1 cellular context compared by ENCODE assay signal in the genomic region with DNA sequence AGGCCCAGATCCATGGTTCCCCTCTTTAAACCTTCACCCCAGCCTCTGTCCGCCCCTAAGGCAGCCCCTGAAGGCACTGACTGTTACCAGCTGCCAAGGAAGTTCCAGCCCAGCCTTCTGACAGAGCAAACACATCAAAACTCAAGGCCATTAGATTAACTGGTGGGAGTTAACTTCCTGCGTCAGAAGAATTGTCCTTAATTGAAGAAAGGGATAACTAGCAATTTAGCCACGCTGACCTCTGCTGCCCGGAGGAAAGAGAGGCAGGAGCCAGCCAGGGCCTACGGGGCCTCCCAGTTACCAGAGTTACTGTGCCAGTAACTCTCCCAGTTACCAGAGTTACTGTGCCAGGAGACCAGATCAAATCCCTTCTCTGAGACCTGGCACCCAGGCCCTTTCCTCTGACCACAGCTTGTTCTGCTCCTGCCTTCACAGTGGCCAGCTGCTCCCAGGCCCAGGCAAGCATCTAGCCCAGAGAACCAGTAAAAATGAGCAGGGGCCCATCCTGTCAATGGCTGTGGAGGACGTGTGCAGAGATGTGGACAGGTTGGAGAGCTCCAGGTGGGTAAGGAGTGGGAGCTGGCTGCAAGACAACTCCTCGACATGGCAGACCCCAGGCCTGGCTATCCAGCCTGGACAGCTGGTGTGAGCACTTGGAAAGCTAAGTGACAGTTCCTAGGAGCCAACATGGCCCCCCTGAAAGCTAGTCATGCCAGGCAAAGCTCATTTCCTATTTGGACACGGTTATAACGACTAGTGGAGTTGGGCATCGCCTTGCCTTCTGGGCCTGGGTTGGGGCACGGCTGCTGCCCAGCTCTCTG.
TF ChIP-seq lines count a peak whose summit lies in the region.

No MANE protein-coding gene starts in this region.

TF ChIP-seq in H1, 55 proteins besides CTCF, POLR2A, EP300 and RAD21:
- TF ChIP-seq POLR2AphosphoS5 (IDR thresholded peaks at IDR 0.05; ENCODE audit: low read depth, low read length), result no peak
- TF ChIP-seq YY1 (IDR thresholded peaks at IDR 0.05; ENCODE audit: low read depth, low read length), result no peak
- TF ChIP-seq ZNF274 (IDR thresholded peaks at IDR 0.05; ENCODE audit: borderline replicate concordance, extremely low read depth, low read length), result no peak
- TF ChIP-seq TAF1 (IDR thresholded peaks at IDR 0.05; ENCODE audit: low read depth, low read length), result no peak
- TF ChIP-seq TEAD4 (IDR thresholded peaks at IDR 0.05; ENCODE audit: low read depth, low read length), result no peak
- TF ChIP-seq, protein P1, sequence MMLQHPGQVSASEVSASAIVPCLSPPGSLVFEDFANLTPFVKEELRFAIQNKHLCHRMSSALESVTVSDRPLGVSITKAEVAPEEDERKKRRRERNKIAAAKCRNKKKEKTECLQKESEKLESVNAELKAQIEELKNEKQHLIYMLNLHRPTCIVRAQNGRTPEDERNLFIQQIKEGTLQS (IDR thresholded peaks at IDR 0.05; ENCODE audit: insufficient read depth, low read depth, low read length), result no peak
- TF ChIP-seq, protein P2, sequence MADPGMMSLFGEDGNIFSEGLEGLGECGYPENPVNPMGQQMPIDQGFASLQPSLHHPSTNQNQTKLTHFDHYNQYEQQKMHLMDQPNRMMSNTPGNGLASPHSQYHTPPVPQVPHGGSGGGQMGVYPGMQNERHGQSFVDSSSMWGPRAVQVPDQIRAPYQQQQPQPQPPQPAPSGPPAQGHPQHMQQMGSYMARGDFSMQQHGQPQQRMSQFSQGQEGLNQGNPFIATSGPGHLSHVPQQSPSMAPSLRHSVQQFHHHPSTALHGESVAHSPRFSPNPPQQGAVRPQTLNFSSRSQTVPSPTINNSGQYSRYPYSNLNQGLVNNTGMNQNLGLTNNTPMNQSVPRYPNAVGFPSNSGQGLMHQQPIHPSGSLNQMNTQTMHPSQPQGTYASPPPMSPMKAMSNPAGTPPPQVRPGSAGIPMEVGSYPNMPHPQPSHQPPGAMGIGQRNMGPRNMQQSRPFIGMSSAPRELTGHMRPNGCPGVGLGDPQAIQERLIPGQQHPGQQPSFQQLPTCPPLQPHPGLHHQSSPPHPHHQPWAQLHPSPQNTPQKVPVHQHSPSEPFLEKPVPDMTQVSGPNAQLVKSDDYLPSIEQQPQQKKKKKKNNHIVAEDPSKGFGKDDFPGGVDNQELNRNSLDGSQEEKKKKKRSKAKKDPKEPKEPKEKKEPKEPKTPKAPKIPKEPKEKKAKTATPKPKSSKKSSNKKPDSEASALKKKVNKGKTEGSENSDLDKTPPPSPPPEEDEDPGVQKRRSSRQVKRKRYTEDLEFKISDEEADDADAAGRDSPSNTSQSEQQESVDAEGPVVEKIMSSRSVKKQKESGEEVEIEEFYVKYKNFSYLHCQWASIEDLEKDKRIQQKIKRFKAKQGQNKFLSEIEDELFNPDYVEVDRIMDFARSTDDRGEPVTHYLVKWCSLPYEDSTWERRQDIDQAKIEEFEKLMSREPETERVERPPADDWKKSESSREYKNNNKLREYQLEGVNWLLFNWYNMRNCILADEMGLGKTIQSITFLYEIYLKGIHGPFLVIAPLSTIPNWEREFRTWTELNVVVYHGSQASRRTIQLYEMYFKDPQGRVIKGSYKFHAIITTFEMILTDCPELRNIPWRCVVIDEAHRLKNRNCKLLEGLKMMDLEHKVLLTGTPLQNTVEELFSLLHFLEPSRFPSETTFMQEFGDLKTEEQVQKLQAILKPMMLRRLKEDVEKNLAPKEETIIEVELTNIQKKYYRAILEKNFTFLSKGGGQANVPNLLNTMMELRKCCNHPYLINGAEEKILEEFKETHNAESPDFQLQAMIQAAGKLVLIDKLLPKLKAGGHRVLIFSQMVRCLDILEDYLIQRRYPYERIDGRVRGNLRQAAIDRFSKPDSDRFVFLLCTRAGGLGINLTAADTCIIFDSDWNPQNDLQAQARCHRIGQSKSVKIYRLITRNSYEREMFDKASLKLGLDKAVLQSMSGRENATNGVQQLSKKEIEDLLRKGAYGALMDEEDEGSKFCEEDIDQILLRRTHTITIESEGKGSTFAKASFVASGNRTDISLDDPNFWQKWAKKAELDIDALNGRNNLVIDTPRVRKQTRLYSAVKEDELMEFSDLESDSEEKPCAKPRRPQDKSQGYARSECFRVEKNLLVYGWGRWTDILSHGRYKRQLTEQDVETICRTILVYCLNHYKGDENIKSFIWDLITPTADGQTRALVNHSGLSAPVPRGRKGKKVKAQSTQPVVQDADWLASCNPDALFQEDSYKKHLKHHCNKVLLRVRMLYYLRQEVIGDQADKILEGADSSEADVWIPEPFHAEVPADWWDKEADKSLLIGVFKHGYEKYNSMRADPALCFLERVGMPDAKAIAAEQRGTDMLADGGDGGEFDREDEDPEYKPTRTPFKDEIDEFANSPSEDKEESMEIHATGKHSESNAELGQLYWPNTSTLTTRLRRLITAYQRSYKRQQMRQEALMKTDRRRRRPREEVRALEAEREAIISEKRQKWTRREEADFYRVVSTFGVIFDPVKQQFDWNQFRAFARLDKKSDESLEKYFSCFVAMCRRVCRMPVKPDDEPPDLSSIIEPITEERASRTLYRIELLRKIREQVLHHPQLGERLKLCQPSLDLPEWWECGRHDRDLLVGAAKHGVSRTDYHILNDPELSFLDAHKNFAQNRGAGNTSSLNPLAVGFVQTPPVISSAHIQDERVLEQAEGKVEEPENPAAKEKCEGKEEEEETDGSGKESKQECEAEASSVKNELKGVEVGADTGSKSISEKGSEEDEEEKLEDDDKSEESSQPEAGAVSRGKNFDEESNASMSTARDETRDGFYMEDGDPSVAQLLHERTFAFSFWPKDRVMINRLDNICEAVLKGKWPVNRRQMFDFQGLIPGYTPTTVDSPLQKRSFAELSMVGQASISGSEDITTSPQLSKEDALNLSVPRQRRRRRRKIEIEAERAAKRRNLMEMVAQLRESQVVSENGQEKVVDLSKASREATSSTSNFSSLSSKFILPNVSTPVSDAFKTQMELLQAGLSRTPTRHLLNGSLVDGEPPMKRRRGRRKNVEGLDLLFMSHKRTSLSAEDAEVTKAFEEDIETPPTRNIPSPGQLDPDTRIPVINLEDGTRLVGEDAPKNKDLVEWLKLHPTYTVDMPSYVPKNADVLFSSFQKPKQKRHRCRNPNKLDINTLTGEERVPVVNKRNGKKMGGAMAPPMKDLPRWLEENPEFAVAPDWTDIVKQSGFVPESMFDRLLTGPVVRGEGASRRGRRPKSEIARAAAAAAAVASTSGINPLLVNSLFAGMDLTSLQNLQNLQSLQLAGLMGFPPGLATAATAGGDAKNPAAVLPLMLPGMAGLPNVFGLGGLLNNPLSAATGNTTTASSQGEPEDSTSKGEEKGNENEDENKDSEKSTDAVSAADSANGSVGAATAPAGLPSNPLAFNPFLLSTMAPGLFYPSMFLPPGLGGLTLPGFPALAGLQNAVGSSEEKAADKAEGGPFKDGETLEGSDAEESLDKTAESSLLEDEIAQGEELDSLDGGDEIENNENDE (IDR thresholded peaks at IDR 0.05; ENCODE audit: insufficient replicate concordance, low read length), result no peak
